In genomic region chr11:115198301-115198700, GRCh38 we compare ENCODE assay signal across 29 cellular contexts.
DNase-seq lines count a peak whose midpoint lies in the region; ATAC-seq and TF ChIP-seq lines count a peak whose summit lies in the region.
"Had no signal": no experiment of that assay in that cellular context is flagged by ENCODE, and none has a peak within 500 bp of the region (broad histone marks: within the 10 kb centered on the region; RNA-seq: fewer than 3 reads in every experiment).

No MANE protein-coding gene starts in this region.

- peaks cover 36% of the 10 kb centered on the region for H3K4me1 Mint-ChIP-seq in WTC11
- H3K4me1 Mint-ChIP-seq in nephron: peaks cover 56% of the 10 kb centered on the region

- peak overlapping the region; percentile 13; the same call in 1 of the 2 replicates for H3K27ac ChIP-seq in C4-2B
- H3K27ac ChIP-seq: foreskin keratinocyte, hepatocyte, KMS-11, spleen, tibial artery had no signal

- intact Hi-C loops in lower leg skin (cut with DNase I; ENCODE audit: low total_unique reads): no loop called here

- DNase-seq in NCI-H187 treated with DMSO at 0.1 percent for 48 hours (lab: John Stamatoyannopoulos, UW) (peak; percentile 43), WTC11 (ENCODE audit: low spot score) (no peak), cerebellar nuclear complex (lab: John Stamatoyannopoulos, UW) (no peak), AML-193 (lab: John Stamatoyannopoulos, UW) (no peak), lower leg skin (ENCODE audit: low spot score in 2 of 2) (no peak)
- DNase-seq: activated naive CD4-positive, alpha-beta T cell; activated T-cell treated with anti-CD3 and anti-CD28 coated beads, Interleukin-2, amount 50 U/mL, for 24 hours; amygdala; DND-41; erythroblast; foreskin keratinocyte; HFFc6; nucleus accumbens; retina; spleen; stimulated activated CD4-positive, alpha-beta T cell treated with anti-CD3 and anti-CD28 coated beads, Interleukin-4, amount 100 ng/mL, for 24 hours; stimulated activated naive CD4-positive, alpha-beta T cell treated with Interleukin-2 at 50 U/mL for 16 hours; T1000; tibial artery had no signal

- WGBS in lower leg skin, 2 donors: 90 to 92% methylated on average over 9 of the region's 9 CpGs

- H3K4me3 ChIP-seq in lower leg skin (ENCODE audit: low read depth, poor library complexity, severe bottlenecking): no peak overlapping the region
- H3K4me3 ChIP-seq: GM12878, hepatocyte, lung, spleen had no signal

- CTCF ChIA-PET in WTC11 (lab: Charles Lee): interaction anchor here (1.7 kb wide), 1 partner anchor 18 kb away, joined by 11 read pairs; no protein-coding TSS in a partner anchor

- peaks cover 29% of the 10 kb centered on the region for H3K27me3 Mint-ChIP-seq in WTC11 (ENCODE audit: low read depth)
- H3K27me3 Mint-ChIP-seq in nephron (ENCODE audit: low read depth): peaks cover 3% of the 10 kb centered on the region
- H3K27me3 Mint-ChIP-seq: B cell had no signal

- 0 out of 2 replicates have a peak, but pooled peaks have one; percentile 22 for ATAC-seq in WTC11
- no peak for ATAC-seq in GM19324 (IDR thresholded peaks at IDR 0.05; ENCODE audit: low FRiP score, unreplicated experiment)
- ATAC-seq: activated CD4-positive, CD25-positive, alpha-beta regulatory T cell treated with anti-CD3 and anti-CD28 coated beads, Interleukin-2, amount 50 U/mL, for 24 hours; GM12878; Right ventricle myocardium inferior had no signal

- POLR2A ChIA-PET in WTC11 (lab: Charles Lee): no interaction called here

- H3K36me3 Mint-ChIP-seq in WTC11 (no peaks in the 10 kb centered on the region), nephron (ENCODE audit: low read depth) (peaks cover 3% of the 10 kb centered on the region)

- TF ChIP-seq CTCF in C4-2B (conservative IDR thresholded peaks at IDR 0.05) (no peak), WTC11 (IDR thresholded peaks at IDR 0.05) (no peak), nephron (IDR thresholded peaks at IDR 0.05; ENCODE audit: unreplicated experiment in 3 of 3) (peak in 1 of 3 experiments; percentile 4), lower leg skin (IDR thresholded peaks at IDR 0.05) (no peak)

- H3K27ac Mint-ChIP-seq in WTC11 (no peak overlapping the region), nephron (peak overlapping the region; percentile 59 to 88 (median 79))
- H3K27ac Mint-ChIP-seq: activated T-cell treated with anti-CD3 and anti-CD28 coated beads, Interleukin-2, amount 50 U/mL, for 24 hours; B cell; HFFc6 had no signal

- no peaks in the 10 kb centered on the region for H3K9me3 Mint-ChIP-seq in WTC11
- H3K9me3 Mint-ChIP-seq in nephron: no peaks in the 10 kb centered on the region
- H3K9me3 Mint-ChIP-seq: activated T-cell treated with anti-CD3 and anti-CD28 coated beads, Interleukin-2, amount 50 U/mL, for 24 hours had no signal

- no peak for TF ChIP-seq POLR2A in lower leg skin (IDR thresholded peaks at IDR 0.05)

- H3K4me3 Mint-ChIP-seq in WTC11 (no peak overlapping the region), nephron (peak overlapping the region; percentile 13 to 17 (median 14))
- H3K4me3 Mint-ChIP-seq: activated T-cell treated with anti-CD3 and anti-CD28 coated beads, Interleukin-2, amount 50 U/mL, for 24 hours; B cell; HFFc6 had no signal

TF ChIP-seq in WTC11, 78 proteins besides CTCF, POLR2A, EP300 and RAD21:
- TF ChIP-seq ZNF317 (CRISPR knock-in tag; IDR thresholded peaks at IDR 0.05; ENCODE audit: borderline replicate concordance, low read depth) (no peak), IRF2 (CRISPR knock-in tag; IDR thresholded peaks at IDR 0.05; ENCODE audit: borderline replicate concordance, low read depth) (no peak)
